In genomic region chr4:17511950-17512795, GRCh38 we compare ENCODE assay signal across 8 cellular contexts. TPM values are rescaled to one million over a fixed set of nuclear protein-coding genes. Genes with fewer than 3 reads are reported as not detected.
DNase-seq lines count a peak whose midpoint lies in the region; ATAC-seq and TF ChIP-seq lines count a peak whose summit lies in the region.

Gene QDPR (minus strand): TSS chr4:17512090. CDS start chr4:17512054, 36 bp downstream.

- CTCF ChIA-PET in AG04450 (lab: Charles Lee): interaction anchor here (0.6 to 2.1 kb wide), 5 partner anchors 9 to 1110 kb away, joined by 3 to 13 read pairs (median 3); no protein-coding TSS in a partner anchor

- peaks cover 0 to 20% (median 4%) of the 10 kb centered on the region in 4 donors for H3K36me3 ChIP-seq in right lobe of liver

- 0 out of 2 replicates have a peak, but pooled peaks have one; percentile 9 for TF ChIP-seq CTCF in AG04450 (IDR thresholded peaks at IDR 0.05; ENCODE audit: low read depth, low read length)
- TF ChIP-seq CTCF in right lobe of liver (IDR thresholded peaks at IDR 0.05): peak; percentile 30 to 76 (median 41)

- POLR2A ChIA-PET in AG04450 (lab: Yijun Ruan, JAX): no interaction called here

- peaks cover 0 to 56% (median 19%) of the 10 kb centered on the region in 4 donors for H3K4me1 ChIP-seq in right lobe of liver

- 4% methylated on average over 17 of the region's 65 CpGs for WGBS in right lobe of liver (ENCODE audit: insufficient coverage, low coverage, low lambda C conversion rate, missing lambda C conversion rate)

- H3K4me3 ChIP-seq in AG04450 (ENCODE audit: low read depth, low read length) (peak within 1 kb of the TSS; percentile 74), right lobe of liver (peak within 1 kb of the TSS; percentile 79 to 85 (median 79))

- H3K27ac ChIP-seq in AG04450 (ENCODE audit: low read depth, low read length) (peak within 1 kb of the TSS; percentile 34), right lobe of liver (peak within 1 kb of the TSS; percentile 78 to 97 (median 95))

- ATAC-seq in GM18519 (IDR thresholded peaks at IDR 0.05; ENCODE audit: low FRiP score, unreplicated experiment): peak; percentile 94
- ATAC-seq in HG03039 (IDR thresholded peaks at IDR 0.05; ENCODE audit: unreplicated experiment): peak; percentile 96
- ATAC-seq in right lobe of liver: peak; percentile 77 to 91 (median 82)

- intact Hi-C loops in right lobe of liver (cut with DNase I): no loop called here

- peaks cover 16% of the 10 kb centered on the region for H3K27me3 ChIP-seq in AG04450 (ENCODE audit: control insufficient read depth, insufficient read depth, low read length)
- no peaks in the 10 kb centered on the region for H3K27me3 ChIP-seq in right lobe of liver

- DNase-seq in AG04450 (ENCODE audit: low read depth, low spot score) (no peak), NCI-H2227 (lab: John Stamatoyannopoulos, UW; ENCODE audit: unreplicated experiment) (peak; percentile 79), dermis microvascular lymphatic vessel endothelial cell (ENCODE audit: low read depth in 2 of 2) (peak; percentile 43 to 80), right lobe of liver (peak; percentile 90 to 94 (median 94))
- DNase-seq in activated CD4-positive, alpha-beta T cell treated with anti-CD3 and anti-CD28 coated beads, Interleukin-2, amount 50 U/mL, for 4 hours: peak; percentile 55 to 56
- DNase-seq in stimulated activated CD4-positive, alpha-beta T cell treated with anti-CD3 and anti-CD28 coated beads, Interleukin-4, amount 100 ng/mL, for 4 hours: peak; percentile 63 to 74

- no peaks in the 10 kb centered on the region; the same call in 1 of the 2 replicates for H3K9me3 ChIP-seq in AG04450 (ENCODE audit: control insufficient read depth, insufficient read depth, low read length)
- no peaks in the 10 kb centered on the region for H3K9me3 ChIP-seq in right lobe of liver

- peak; percentile 70 for TF ChIP-seq POLR2A in right lobe of liver (IDR thresholded peaks at IDR 0.05)

RNA-seq across cellular contexts. Expression of gene QDPR, which starts in this region (rescaled TPM):
- 31.4 and 36.4 TPM in 2 replicates for polyA plus RNA-seq in AG04450 (2011; rRNA removed)
- polyA minus RNA-seq in AG04450 (2011; rRNA and poly(A)+ RNA removed): 26.2 and 29.7 TPM in 2 replicates
- total RNA-seq in dermis microvascular lymphatic vessel endothelial cell (11.0 and 17.7 TPM in 2 replicates), right lobe of liver (100 to 1,000 TPM in 2 of 6 experiments, 10 to 100 TPM in 4; 43.4 to 154 (median 81.5) TPM)
